In the genomic region with DNA sequence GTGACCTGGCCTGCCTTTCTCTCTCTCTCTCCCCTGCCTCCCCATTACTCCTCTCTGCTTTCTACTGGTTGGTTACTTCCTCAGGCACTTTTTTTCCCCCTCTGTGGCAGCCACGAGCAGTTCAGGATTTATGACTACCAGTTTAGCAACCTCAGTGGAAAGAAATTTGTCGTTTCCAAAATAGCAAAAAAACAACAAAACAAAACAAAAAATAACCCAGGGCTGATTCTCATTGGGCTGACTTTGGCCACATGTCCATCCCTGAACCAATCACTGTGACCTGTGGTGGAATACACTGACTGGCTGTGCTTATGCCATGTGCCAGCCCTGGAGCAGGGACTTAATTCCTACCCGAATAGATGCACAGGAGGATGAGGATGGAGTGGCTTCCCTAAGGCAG, we compare ENCODE assay signal across 1 cellular context.
TF ChIP-seq lines count a peak whose summit lies in the region.

No MANE protein-coding gene starts in this region.

TF ChIP-seq in H1, 55 proteins besides CTCF, POLR2A, EP300 and RAD21 (continued from another document):
- TF ChIP-seq, protein P1, sequence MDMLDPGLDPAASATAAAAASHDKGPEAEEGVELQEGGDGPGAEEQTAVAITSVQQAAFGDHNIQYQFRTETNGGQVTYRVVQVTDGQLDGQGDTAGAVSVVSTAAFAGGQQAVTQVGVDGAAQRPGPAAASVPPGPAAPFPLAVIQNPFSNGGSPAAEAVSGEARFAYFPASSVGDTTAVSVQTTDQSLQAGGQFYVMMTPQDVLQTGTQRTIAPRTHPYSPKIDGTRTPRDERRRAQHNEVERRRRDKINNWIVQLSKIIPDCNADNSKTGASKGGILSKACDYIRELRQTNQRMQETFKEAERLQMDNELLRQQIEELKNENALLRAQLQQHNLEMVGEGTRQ (IDR thresholded peaks at IDR 0.05; ENCODE audit: low read length) = no peak
- TF ChIP-seq GABPA (IDR thresholded peaks at IDR 0.05; ENCODE audit: borderline replicate concordance, insufficient read depth, low read length) (no peak), ZNF274 (IDR thresholded peaks at IDR 0.05; ENCODE audit: borderline replicate concordance, extremely low read depth, low read length) (no peak), BACH1 (IDR thresholded peaks at IDR 0.05; ENCODE audit: low read length) (no peak), NRF1 (IDR thresholded peaks at IDR 0.05; ENCODE audit: low read depth, low read length) (no peak), CEBPB (IDR thresholded peaks at IDR 0.05; ENCODE audit: low read depth, low read length) (no peak), SUZ12 (IDR thresholded peaks at IDR 0.05; ENCODE audit: low read length) (no peak), TCF12 (IDR thresholded peaks at IDR 0.05; ENCODE audit: low read depth, low read length) (no peak), EZH2 (IDR thresholded peaks at IDR 0.05; ENCODE audit: low read depth, low read length, severe bottlenecking) (no peak), TEAD4 (IDR thresholded peaks at IDR 0.05; ENCODE audit: low read depth, low read length) (no peak), NANOG (IDR thresholded peaks at IDR 0.05; ENCODE audit: insufficient read depth, low read depth, low read length, poor library complexity, severe bottlenecking) (no peak)
- TF ChIP-seq, protein P2, sequence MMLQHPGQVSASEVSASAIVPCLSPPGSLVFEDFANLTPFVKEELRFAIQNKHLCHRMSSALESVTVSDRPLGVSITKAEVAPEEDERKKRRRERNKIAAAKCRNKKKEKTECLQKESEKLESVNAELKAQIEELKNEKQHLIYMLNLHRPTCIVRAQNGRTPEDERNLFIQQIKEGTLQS (IDR thresholded peaks at IDR 0.05; ENCODE audit: insufficient read depth, low read depth, low read length) = no peak
- TF ChIP-seq, protein P3, sequence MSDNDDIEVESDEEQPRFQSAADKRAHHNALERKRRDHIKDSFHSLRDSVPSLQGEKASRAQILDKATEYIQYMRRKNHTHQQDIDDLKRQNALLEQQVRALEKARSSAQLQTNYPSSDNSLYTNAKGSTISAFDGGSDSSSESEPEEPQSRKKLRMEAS (IDR thresholded peaks at IDR 0.05) = no peak
- TF ChIP-seq, protein P4, sequence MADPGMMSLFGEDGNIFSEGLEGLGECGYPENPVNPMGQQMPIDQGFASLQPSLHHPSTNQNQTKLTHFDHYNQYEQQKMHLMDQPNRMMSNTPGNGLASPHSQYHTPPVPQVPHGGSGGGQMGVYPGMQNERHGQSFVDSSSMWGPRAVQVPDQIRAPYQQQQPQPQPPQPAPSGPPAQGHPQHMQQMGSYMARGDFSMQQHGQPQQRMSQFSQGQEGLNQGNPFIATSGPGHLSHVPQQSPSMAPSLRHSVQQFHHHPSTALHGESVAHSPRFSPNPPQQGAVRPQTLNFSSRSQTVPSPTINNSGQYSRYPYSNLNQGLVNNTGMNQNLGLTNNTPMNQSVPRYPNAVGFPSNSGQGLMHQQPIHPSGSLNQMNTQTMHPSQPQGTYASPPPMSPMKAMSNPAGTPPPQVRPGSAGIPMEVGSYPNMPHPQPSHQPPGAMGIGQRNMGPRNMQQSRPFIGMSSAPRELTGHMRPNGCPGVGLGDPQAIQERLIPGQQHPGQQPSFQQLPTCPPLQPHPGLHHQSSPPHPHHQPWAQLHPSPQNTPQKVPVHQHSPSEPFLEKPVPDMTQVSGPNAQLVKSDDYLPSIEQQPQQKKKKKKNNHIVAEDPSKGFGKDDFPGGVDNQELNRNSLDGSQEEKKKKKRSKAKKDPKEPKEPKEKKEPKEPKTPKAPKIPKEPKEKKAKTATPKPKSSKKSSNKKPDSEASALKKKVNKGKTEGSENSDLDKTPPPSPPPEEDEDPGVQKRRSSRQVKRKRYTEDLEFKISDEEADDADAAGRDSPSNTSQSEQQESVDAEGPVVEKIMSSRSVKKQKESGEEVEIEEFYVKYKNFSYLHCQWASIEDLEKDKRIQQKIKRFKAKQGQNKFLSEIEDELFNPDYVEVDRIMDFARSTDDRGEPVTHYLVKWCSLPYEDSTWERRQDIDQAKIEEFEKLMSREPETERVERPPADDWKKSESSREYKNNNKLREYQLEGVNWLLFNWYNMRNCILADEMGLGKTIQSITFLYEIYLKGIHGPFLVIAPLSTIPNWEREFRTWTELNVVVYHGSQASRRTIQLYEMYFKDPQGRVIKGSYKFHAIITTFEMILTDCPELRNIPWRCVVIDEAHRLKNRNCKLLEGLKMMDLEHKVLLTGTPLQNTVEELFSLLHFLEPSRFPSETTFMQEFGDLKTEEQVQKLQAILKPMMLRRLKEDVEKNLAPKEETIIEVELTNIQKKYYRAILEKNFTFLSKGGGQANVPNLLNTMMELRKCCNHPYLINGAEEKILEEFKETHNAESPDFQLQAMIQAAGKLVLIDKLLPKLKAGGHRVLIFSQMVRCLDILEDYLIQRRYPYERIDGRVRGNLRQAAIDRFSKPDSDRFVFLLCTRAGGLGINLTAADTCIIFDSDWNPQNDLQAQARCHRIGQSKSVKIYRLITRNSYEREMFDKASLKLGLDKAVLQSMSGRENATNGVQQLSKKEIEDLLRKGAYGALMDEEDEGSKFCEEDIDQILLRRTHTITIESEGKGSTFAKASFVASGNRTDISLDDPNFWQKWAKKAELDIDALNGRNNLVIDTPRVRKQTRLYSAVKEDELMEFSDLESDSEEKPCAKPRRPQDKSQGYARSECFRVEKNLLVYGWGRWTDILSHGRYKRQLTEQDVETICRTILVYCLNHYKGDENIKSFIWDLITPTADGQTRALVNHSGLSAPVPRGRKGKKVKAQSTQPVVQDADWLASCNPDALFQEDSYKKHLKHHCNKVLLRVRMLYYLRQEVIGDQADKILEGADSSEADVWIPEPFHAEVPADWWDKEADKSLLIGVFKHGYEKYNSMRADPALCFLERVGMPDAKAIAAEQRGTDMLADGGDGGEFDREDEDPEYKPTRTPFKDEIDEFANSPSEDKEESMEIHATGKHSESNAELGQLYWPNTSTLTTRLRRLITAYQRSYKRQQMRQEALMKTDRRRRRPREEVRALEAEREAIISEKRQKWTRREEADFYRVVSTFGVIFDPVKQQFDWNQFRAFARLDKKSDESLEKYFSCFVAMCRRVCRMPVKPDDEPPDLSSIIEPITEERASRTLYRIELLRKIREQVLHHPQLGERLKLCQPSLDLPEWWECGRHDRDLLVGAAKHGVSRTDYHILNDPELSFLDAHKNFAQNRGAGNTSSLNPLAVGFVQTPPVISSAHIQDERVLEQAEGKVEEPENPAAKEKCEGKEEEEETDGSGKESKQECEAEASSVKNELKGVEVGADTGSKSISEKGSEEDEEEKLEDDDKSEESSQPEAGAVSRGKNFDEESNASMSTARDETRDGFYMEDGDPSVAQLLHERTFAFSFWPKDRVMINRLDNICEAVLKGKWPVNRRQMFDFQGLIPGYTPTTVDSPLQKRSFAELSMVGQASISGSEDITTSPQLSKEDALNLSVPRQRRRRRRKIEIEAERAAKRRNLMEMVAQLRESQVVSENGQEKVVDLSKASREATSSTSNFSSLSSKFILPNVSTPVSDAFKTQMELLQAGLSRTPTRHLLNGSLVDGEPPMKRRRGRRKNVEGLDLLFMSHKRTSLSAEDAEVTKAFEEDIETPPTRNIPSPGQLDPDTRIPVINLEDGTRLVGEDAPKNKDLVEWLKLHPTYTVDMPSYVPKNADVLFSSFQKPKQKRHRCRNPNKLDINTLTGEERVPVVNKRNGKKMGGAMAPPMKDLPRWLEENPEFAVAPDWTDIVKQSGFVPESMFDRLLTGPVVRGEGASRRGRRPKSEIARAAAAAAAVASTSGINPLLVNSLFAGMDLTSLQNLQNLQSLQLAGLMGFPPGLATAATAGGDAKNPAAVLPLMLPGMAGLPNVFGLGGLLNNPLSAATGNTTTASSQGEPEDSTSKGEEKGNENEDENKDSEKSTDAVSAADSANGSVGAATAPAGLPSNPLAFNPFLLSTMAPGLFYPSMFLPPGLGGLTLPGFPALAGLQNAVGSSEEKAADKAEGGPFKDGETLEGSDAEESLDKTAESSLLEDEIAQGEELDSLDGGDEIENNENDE (IDR thresholded peaks at IDR 0.05; ENCODE audit: insufficient replicate concordance, low read length) = no peak
- TF ChIP-seq, protein P5, sequence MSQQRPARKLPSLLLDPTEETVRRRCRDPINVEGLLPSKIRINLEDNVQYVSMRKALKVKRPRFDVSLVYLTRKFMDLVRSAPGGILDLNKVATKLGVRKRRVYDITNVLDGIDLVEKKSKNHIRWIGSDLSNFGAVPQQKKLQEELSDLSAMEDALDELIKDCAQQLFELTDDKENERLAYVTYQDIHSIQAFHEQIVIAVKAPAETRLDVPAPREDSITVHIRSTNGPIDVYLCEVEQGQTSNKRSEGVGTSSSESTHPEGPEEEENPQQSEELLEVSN (IDR thresholded peaks at IDR 0.05) = no peak
TF ChIP-seq in H1: peak in this region for 0.
